Comparison of ENCODE assay signal across 1 cellular context in genomic region chr2:95700554-95700953, GRCh38.
TF ChIP-seq lines count a peak whose summit lies in the region.

No MANE protein-coding gene starts in this region.

TF ChIP-seq in GM12878, 131 proteins besides CTCF, POLR2A, EP300 and RAD21 (continued from another document):
- TF ChIP-seq SKIL (IDR thresholded peaks at IDR 0.05; ENCODE audit: low read depth, poor library complexity, severe bottlenecking), result no peak
- no peak for TF ChIP-seq CBFB (IDR thresholded peaks at IDR 0.05; ENCODE audit: low read depth)
- no peak for TF ChIP-seq TCF3 (IDR thresholded peaks at IDR 0.05; ENCODE audit: borderline replicate concordance, insufficient read depth, low read depth, low read length)
- no peak for TF ChIP-seq SREBF1 (IDR thresholded peaks at IDR 0.05; ENCODE audit: low read length)
- no peak for TF ChIP-seq PKNOX1 (IDR thresholded peaks at IDR 0.05)
